ENCODE assay signal across 15 cellular contexts in genomic region chr5:73380052-73380451, GRCh38.
"Had no signal": no experiment of that assay in that cellular context is flagged by ENCODE, and none has a peak within 500 bp of the region (broad histone marks: within the 10 kb centered on the region; RNA-seq: fewer than 3 reads in every experiment).

No MANE protein-coding gene starts in this region.

- H3K4me3 Mint-ChIP-seq: activated CD4-positive, alpha-beta memory T cell treated with anti-CD3 and anti-CD28 coated beads for 36 hours; activated T-helper 1 cell treated with anti-CD3 and anti-CD28 coated beads, Interleukin-12 subunit alpha, Interleukin-12 subunit beta, Interleukin-2, Interleukin-4 antibody, amounts not matched to agents 30 ng/mL and 10 ng/mL and 1 ng/mL, durations not matched to agents 14 hours and 24 hours and 36 hours had no signal

- H3K27ac ChIP-seq: cardiac muscle cell, left lung, stomach, testis, upper lobe of right lung, VCaP had no signal

- DNase-seq: activated CD4-positive, alpha-beta memory T cell treated with anti-CD3 and anti-CD28 coated beads for 36 hours; activated CD4-positive, alpha-beta T cell treated with anti-CD3 and anti-CD28 coated beads for 1 hour; activated CD8-positive, alpha-beta memory T cell treated with anti-CD3 and anti-CD28 coated beads, Interleukin-2, amount 50 U/mL, for 48 hours; activated naive CD4-positive, alpha-beta T cell; islet precursor cell; left lung; stimulated activated CD4-positive, alpha-beta T cell treated with anti-CD3 and anti-CD28 coated beads, Interleukin-1b, Interleukin-23, amount 100 ng/mL, for 48 hours; stomach; SW 1271; T1000; testis; upper lobe of right lung had no signal

- H3K9me3 ChIP-seq: testis, upper lobe of right lung had no signal

- H3K27ac Mint-ChIP-seq: activated CD4-positive, alpha-beta memory T cell treated with anti-CD3 and anti-CD28 coated beads for 36 hours had no signal

- ATAC-seq: left lung, upper lobe of right lung had no signal

- H3K4me3 ChIP-seq: cardiac muscle cell, left lung, stomach, upper lobe of right lung had no signal

- H3K27me3 ChIP-seq: cardiac muscle cell, testis had no signal

- H3K36me3 ChIP-seq: cardiac muscle cell, left lung, stomach, upper lobe of right lung had no signal
